ENCODE assay signal across 8 cellular contexts in the genomic region with DNA sequence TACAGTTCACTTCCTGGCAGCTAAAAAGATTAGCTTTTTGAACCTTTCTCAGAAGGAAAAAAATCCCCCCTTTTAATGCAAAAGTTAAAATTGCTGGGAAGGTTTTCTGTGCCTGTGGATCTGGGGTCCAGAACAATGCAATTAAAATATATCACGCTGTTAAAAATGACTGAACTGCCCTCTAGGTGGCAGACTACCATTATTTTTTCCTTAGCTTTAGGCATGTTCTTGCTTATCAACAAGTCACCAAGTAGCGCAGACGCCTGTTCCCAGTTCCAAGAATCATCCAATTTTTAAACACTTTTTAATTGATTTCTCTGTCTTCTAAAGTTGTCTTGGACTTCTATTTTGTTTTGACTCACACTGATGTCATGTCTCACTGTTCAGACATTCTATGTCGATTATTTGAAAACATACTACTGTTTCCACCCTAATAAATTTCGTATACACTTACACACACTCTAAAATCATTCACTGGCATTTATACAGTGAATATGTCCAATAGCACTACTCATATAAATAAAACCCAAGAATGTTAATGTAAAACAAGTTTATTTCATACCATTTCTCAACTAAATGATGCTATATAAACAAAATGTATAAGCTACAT.
DNase-seq lines count a peak whose midpoint lies in the region; ATAC-seq, FAIRE-seq and TF ChIP-seq lines count a peak whose summit lies in the region.

No MANE protein-coding gene starts in this region.

- no peaks in the 10 kb centered on the region for H3K27me3 ChIP-seq in aorta (ENCODE audit: control insufficient read depth in 1 of 2, insufficient read depth in 2 of 2, low read length in 1 of 2)

- ATAC-seq in HG02759 (IDR thresholded peaks at IDR 0.05; ENCODE audit: unreplicated experiment) (peak; percentile 84), aorta (ENCODE audit: low FRiP score) (no peak)

- DNase-seq in AG08395 (ENCODE audit: low spot score) (peak; percentile 2), GM13977 (ENCODE audit: low spot score) (peak; percentile 31), NCI-H1048 (lab: John Stamatoyannopoulos, UW) (peak; percentile 10), iPS-NIHi11 (ENCODE audit: low spot score) (peak; percentile 71), urothelium cell line (ENCODE audit: low spot score) (peak; percentile 31), aorta (no peak)

- no peak overlapping the region for H3K4me3 ChIP-seq in aorta (ENCODE audit: low read length in 2 of 2)

- intact Hi-C loops in aorta (cut with DNase I): no loop called here

- no peaks in the 10 kb centered on the region for H3K36me3 ChIP-seq in aorta (ENCODE audit: control insufficient read depth in 1 of 2, insufficient read depth in 2 of 2, low read length in 1 of 2)

- TF ChIP-seq CTCF in GM13977 (IDR thresholded peaks at IDR 0.05; ENCODE audit: extremely low read depth, insufficient read depth, missing control alignments) (peak; percentile 71), VCaP (conservative IDR thresholded peaks at IDR 0.05) (peak; percentile 75)

- H3K9me3 ChIP-seq in aorta (ENCODE audit: control insufficient read depth, low read length): no peaks in the 10 kb centered on the region

- in situ Hi-C loops in GM13977 (cut with MboI; ENCODE audit: low pct_unique_long_range_greater_than_20kb, low sequenced_read_pairs, unreplicated experiment): no loop called here

- no peak overlapping the region for H3K27ac ChIP-seq in VCaP
- no peak overlapping the region for H3K27ac ChIP-seq in aorta (ENCODE audit: low read depth in 1 of 2, low read length in 2 of 2)

- whole genome bisulfite sequencing in aorta, 2 donors: 6 to 8% methylated on average over 5 of the region's 5 CpGs

- no peaks in the 10 kb centered on the region for H3K4me1 ChIP-seq in aorta (ENCODE audit: control insufficient read depth in 1 of 2, insufficient read depth in 2 of 2, low read length in 2 of 2)

- no peak for FAIRE-seq in urothelium cell line (lab: Jason Lieb, UNC)

Comparison
In these comparisons a context has a peak if more than half of its experiments do, and no peak if none do; other contexts are left out.
1. DNase-seq: peak in AG08395 (single experiment), GM13977 (single experiment), NCI-H1048 (single experiment), iPS-NIHi11 (single experiment) and urothelium cell line (single experiment); none in aorta (0 of 2).